ENCODE assay signal across 13 cellular contexts in the genomic region with DNA sequence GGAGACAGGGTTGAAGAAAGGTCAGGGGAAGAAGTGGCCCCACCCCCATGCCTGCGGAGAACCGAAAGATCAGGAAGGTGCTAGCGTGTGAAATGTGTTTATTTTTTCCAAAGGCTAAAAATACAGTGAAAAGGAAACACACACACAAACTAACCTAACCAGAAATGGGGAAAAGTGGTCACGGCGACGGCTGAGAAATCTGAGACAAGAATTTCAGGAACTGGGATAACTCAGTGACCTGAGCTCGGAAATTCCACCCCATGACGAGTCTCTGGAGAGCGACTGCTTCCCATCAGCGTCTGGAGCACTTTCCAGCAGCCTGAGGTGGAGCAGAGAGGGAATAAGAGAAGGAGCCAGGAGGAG. TPM values are rescaled to one million over a fixed set of nuclear protein-coding genes. Genes with fewer than 3 reads are reported as not detected.
DNase-seq lines count a peak whose midpoint lies in the region; ATAC-seq and TF ChIP-seq lines count a peak whose summit lies in the region.
"Had no signal": no experiment of that assay in that cellular context is flagged by ENCODE, and none has a peak within 500 bp of the region (broad histone marks: within the 10 kb centered on the region; RNA-seq: fewer than 3 reads in every experiment).

No MANE protein-coding gene starts in this region.

- peaks cover 34% of the 10 kb centered on the region for H3K4me1 Mint-ChIP-seq in nephron
- peaks cover 4% of the 10 kb centered on the region for H3K4me1 Mint-ChIP-seq in activated naive CD8-positive, alpha-beta T cell treated with anti-CD3 and anti-CD28 coated beads for 36 hours

- H3K9me3 Mint-ChIP-seq in nephron, result no peaks in the 10 kb centered on the region
- H3K9me3 Mint-ChIP-seq in activated naive CD8-positive, alpha-beta T cell treated with anti-CD3 and anti-CD28 coated beads for 36 hours, result no peaks in the 10 kb centered on the region
- H3K9me3 Mint-ChIP-seq: activated T-cell treated with anti-CD3 and anti-CD28 coated beads, Interleukin-2, amount 50 U/mL, for 4 hours had no signal

- H3K27ac Mint-ChIP-seq in nephron, result peak overlapping the region; percentile 62 to 94 (median 92)
- H3K27ac Mint-ChIP-seq in activated naive CD8-positive, alpha-beta T cell treated with anti-CD3 and anti-CD28 coated beads for 36 hours, result no peak overlapping the region

- TF ChIP-seq CTCF in nephron (IDR thresholded peaks at IDR 0.05; ENCODE audit: unreplicated experiment in 3 of 3), result no peak

- H3K4me3 ChIP-seq in BLaER1, result no peak overlapping the region
- H3K4me3 ChIP-seq in adipocyte (ENCODE audit: low read length), result peak overlapping the region; percentile 59
- H3K4me3 ChIP-seq: transverse colon had no signal

- no peaks in the 10 kb centered on the region for H3K36me3 Mint-ChIP-seq in nephron (ENCODE audit: low read depth)
- no peaks in the 10 kb centered on the region for H3K36me3 Mint-ChIP-seq in activated naive CD8-positive, alpha-beta T cell treated with anti-CD3 and anti-CD28 coated beads for 36 hours

- H3K27ac ChIP-seq in BLaER1, result no peak overlapping the region

- H3K36me3 ChIP-seq in BLaER1 (no peaks in the 10 kb centered on the region), adipocyte (ENCODE audit: control insufficient read depth, insufficient read depth, low read length, severe bottlenecking) (no peaks in the 10 kb centered on the region)
- H3K36me3 ChIP-seq: transverse colon had no signal

- ATAC-seq in HG03159 (IDR thresholded peaks at IDR 0.05; ENCODE audit: unreplicated experiment), result no peak
- ATAC-seq: activated T-cell treated with anti-CD3 and anti-CD28 coated beads, Interleukin-2, amount 50 U/mL, for 4 hours had no signal

- peaks cover 8% of the 10 kb centered on the region for H3K4me1 ChIP-seq in BLaER1
- H3K4me1 ChIP-seq in adipocyte (ENCODE audit: control insufficient read depth, insufficient read depth, low read length), result peaks cover 13% of the 10 kb centered on the region

- H3K4me2 ChIP-seq in BLaER1, result peak overlapping the region; percentile 55

- peak overlapping the region; percentile 53 to 64 (median 62) for H3K4me3 Mint-ChIP-seq in nephron
- H3K4me3 Mint-ChIP-seq in activated naive CD8-positive, alpha-beta T cell treated with anti-CD3 and anti-CD28 coated beads for 36 hours, result no peak overlapping the region
- H3K4me3 Mint-ChIP-seq: activated T-cell treated with anti-CD3 and anti-CD28 coated beads, Interleukin-2, amount 50 U/mL, for 4 hours had no signal

- no peaks in the 10 kb centered on the region for H3K9me3 ChIP-seq in BLaER1
- no peaks in the 10 kb centered on the region for H3K9me3 ChIP-seq in adipocyte (ENCODE audit: control insufficient read depth, low read length)
- H3K9me3 ChIP-seq: transverse colon had no signal

- DNase-seq in adipocyte (ENCODE audit: low read depth), result peak; percentile 46
- peak; percentile 38 for DNase-seq in glomerular visceral epithelial cell (ENCODE audit: extremely low spot score)
- no peak for DNase-seq in DMS153 treated with DMSO at 0.1 percent for 48 hours (lab: John Stamatoyannopoulos, UW; ENCODE audit: unreplicated experiment)
- DNase-seq in DMS 273 treated with DMSO at 0.1 percent for 48 hours (lab: John Stamatoyannopoulos, UW), result no peak
- no peak for DNase-seq in activated naive CD8-positive, alpha-beta T cell treated with anti-CD3 and anti-CD28 coated beads for 36 hours
- DNase-seq: activated T-cell treated with anti-CD3 and anti-CD28 coated beads, Interleukin-2, amount 50 U/mL, for 4 hours; DMS153; foreskin melanocyte; NCI-H1092 treated with DMSO at 0.1 percent for 48 hours; transverse colon had no signal

- peaks cover 28% of the 10 kb centered on the region for H3K27me3 ChIP-seq in BLaER1
- peaks cover 50% of the 10 kb centered on the region for H3K27me3 ChIP-seq in adipocyte (replicated peaks; ENCODE audit: control insufficient read depth, insufficient read depth, low read length)

- peaks cover 11% of the 10 kb centered on the region for H3K27me3 Mint-ChIP-seq in nephron (ENCODE audit: low read depth)
- H3K27me3 Mint-ChIP-seq in activated naive CD8-positive, alpha-beta T cell treated with anti-CD3 and anti-CD28 coated beads for 36 hours, result peaks cover 28% of the 10 kb centered on the region

- no peaks in the 10 kb centered on the region for H4K20me1 ChIP-seq in BLaER1

- H3K9ac ChIP-seq in BLaER1, result no peak overlapping the region
- H3K9ac ChIP-seq in adipocyte (ENCODE audit: low read length), result no peak overlapping the region

RNA-seq across cellular contexts. Expression of gene RND1, which starts 16.6 kb away (rescaled TPM):
- total RNA-seq in activated naive CD8-positive, alpha-beta T cell treated with anti-CD3 and anti-CD28 coated beads for 36 hours, result 1 to 10 TPM; 2.6 to 3.1 TPM

RNA-seq across cellular contexts. Expression of gene DDX23, which starts 30.3 kb away (rescaled TPM):
- total RNA-seq in activated naive CD8-positive, alpha-beta T cell treated with anti-CD3 and anti-CD28 coated beads for 36 hours, result 100 to 1,000 TPM; 123 to 129 TPM

RNA-seq across cellular contexts. Expression of gene FKBP11, which starts 43.0 kb away (rescaled TPM):
- total RNA-seq in activated naive CD8-positive, alpha-beta T cell treated with anti-CD3 and anti-CD28 coated beads for 36 hours, result 100 to 1,000 TPM in 1 of 2 experiments, 10 to 100 TPM in 1; 97.4 to 104 TPM

Comparison
In these comparisons a context has a peak if more than half of its experiments do, and no peak if none do; other contexts are left out.
1. DNase-seq: peak in adipocyte (single experiment) and glomerular visceral epithelial cell (single experiment); none in DMS153 treated with DMSO at 0.1 percent for 48 hours (single experiment), DMS 273 treated with DMSO at 0.1 percent for 48 hours (single experiment) and activated naive CD8-positive, alpha-beta T cell treated with anti-CD3 and anti-CD28 coated beads for 36 hours (single experiment).